34 cellular contexts compared by ENCODE assay signal in genomic region chr5:81429363-81429762, GRCh38. TPM values are rescaled to one million over a fixed set of nuclear protein-coding genes. Genes with fewer than 3 reads are reported as not detected.
"Had no signal": no experiment of that assay in that cellular context is flagged by ENCODE, and none has a peak within 500 bp of the region (broad histone marks: within the 10 kb centered on the region; RNA-seq: fewer than 3 reads in every experiment).

No MANE protein-coding gene starts in this region.

- H3K9me3 ChIP-seq: Peyer's patch, SJSA1 had no signal

- H3K4me3 ChIP-seq: cardiac muscle cell, Peyer's patch, SJSA1 had no signal

- ATAC-seq: activated CD8-positive, alpha-beta memory T cell treated with anti-CD3 and anti-CD28 coated beads, Interleukin-2, amount 10 ng/mL, durations not matched to agents 7 days and 5 days; T-cell had no signal

- H3K4me3 Mint-ChIP-seq: activated B cell treated with CpG ODN at 0.5 μM for 24 hours; activated CD4-positive, alpha-beta T cell treated with anti-CD3 and anti-CD28 coated beads, Interleukin-2, amount 10 ng/mL, durations not matched to agents 24 days and 14 days; activated CD8-positive, alpha-beta memory T cell treated with anti-CD3 and anti-CD28 coated beads, Interleukin-2, amount 10 ng/mL, durations not matched to agents 7 days and 5 days; activated naive CD4-positive, alpha-beta T cell treated with anti-CD3 and anti-CD28 coated beads for 36 hours; activated naive CD8-positive, alpha-beta T cell; activated T-cell treated with anti-CD3 and anti-CD28 coated beads, Interleukin-2, amount 50 U/mL, for 24 hours; activated T-helper 1 cell treated with anti-CD3 and anti-CD28 coated beads, Interleukin-12 subunit alpha, Interleukin-12 subunit beta, Interleukin-2, Interleukin-4 antibody, amounts not matched to agents 30 ng/mL and 10 ng/mL and 1 ng/mL, durations not matched to agents 14 hours and 24 hours and 36 hours; T-cell had no signal

- DNase-seq: activated B cell treated with CpG ODN at 0.5 μM for 24 hours; activated CD4-positive, alpha-beta T cell treated with anti-CD3 and anti-CD28 coated beads for 1 hour; activated CD4-positive, alpha-beta T cell treated with anti-CD3 and anti-CD28 coated beads, Interleukin-2, amount 10 ng/mL, durations not matched to agents 24 days and 14 days; activated CD4-positive, alpha-beta T cell treated with anti-CD3 and anti-CD28 coated beads, Interleukin-2, amount 50 U/mL, for 48 hours; activated CD8-positive, alpha-beta memory T cell treated with anti-CD3 and anti-CD28 coated beads, Interleukin-2, amount 10 ng/mL, durations not matched to agents 7 days and 5 days; activated effector memory CD4-positive, alpha-beta T cell treated with anti-CD3 and anti-CD28 coated beads, Interleukin-2, amount 50 U/mL, for 16 hours; activated naive CD4-positive, alpha-beta T cell treated with anti-CD3 and anti-CD28 coated beads for 36 hours; activated T-cell treated with anti-CD3 and anti-CD28 coated beads, Interleukin-2, amount 50 U/mL, for 24 hours; amygdala; brain microvascular endothelial cell; KG1; NCI-H1048; NCI-H146; NCI-H187 treated with DMSO at 0.1 percent for 48 hours; NCI-H2081 treated with DMSO at 0.1 percent for 48 hours; NCI-H2171 treated with DMSO at 0.1 percent for 48 hours; NCI-H226; NCI-H526 treated with DMSO at 0.1 percent for 48 hours; NCI-H82; NK-92 treated with Interleukin-12 subunit alpha and Interleukin-12 subunit beta, amount 100 ng/mL, for 24 hours; Peyer's patch; Right ventricle myocardium superior; T-cell; T-helper 2 cell; T1000 had no signal

- H3K27ac Mint-ChIP-seq: activated B cell treated with CpG ODN at 0.5 μM for 24 hours; activated CD4-positive, alpha-beta T cell treated with anti-CD3 and anti-CD28 coated beads, Interleukin-2, amount 10 ng/mL, durations not matched to agents 24 days and 14 days; activated CD8-positive, alpha-beta memory T cell treated with anti-CD3 and anti-CD28 coated beads, Interleukin-2, amount 10 ng/mL, durations not matched to agents 7 days and 5 days; activated naive CD4-positive, alpha-beta T cell treated with anti-CD3 and anti-CD28 coated beads for 36 hours; activated naive CD8-positive, alpha-beta T cell; activated T-helper 1 cell treated with anti-CD3 and anti-CD28 coated beads, Interleukin-12 subunit alpha, Interleukin-12 subunit beta, Interleukin-2, Interleukin-4 antibody, amounts not matched to agents 30 ng/mL and 10 ng/mL and 1 ng/mL, durations not matched to agents 14 hours and 24 hours and 36 hours had no signal

- H3K9me3 Mint-ChIP-seq: activated B cell treated with CpG ODN at 0.5 μM for 24 hours; activated CD4-positive, alpha-beta T cell treated with anti-CD3 and anti-CD28 coated beads, Interleukin-2, amount 10 ng/mL, durations not matched to agents 24 days and 14 days; activated naive CD4-positive, alpha-beta T cell treated with anti-CD3 and anti-CD28 coated beads for 36 hours; activated T-cell treated with anti-CD3 and anti-CD28 coated beads, Interleukin-2, amount 50 U/mL, for 24 hours; activated T-helper 1 cell treated with anti-CD3 and anti-CD28 coated beads, Interleukin-12 subunit alpha, Interleukin-12 subunit beta, Interleukin-2, Interleukin-4 antibody, amounts not matched to agents 30 ng/mL and 10 ng/mL and 1 ng/mL, durations not matched to agents 14 hours and 24 hours and 36 hours; T-cell had no signal

- H3K27me3 Mint-ChIP-seq: activated B cell treated with CpG ODN at 0.5 μM for 24 hours; activated CD4-positive, alpha-beta T cell treated with anti-CD3 and anti-CD28 coated beads, Interleukin-2, amount 10 ng/mL, durations not matched to agents 24 days and 14 days; activated CD8-positive, alpha-beta memory T cell treated with anti-CD3 and anti-CD28 coated beads, Interleukin-2, amount 10 ng/mL, durations not matched to agents 7 days and 5 days; activated naive CD8-positive, alpha-beta T cell; activated T-cell treated with anti-CD3 and anti-CD28 coated beads, Interleukin-2, amount 50 U/mL, for 24 hours; T-cell had no signal

- H3K27me3 ChIP-seq: brain microvascular endothelial cell, cardiac muscle cell, Peyer's patch, SJSA1 had no signal

- H3K36me3 Mint-ChIP-seq: activated CD8-positive, alpha-beta memory T cell treated with anti-CD3 and anti-CD28 coated beads, Interleukin-2, amount 10 ng/mL, durations not matched to agents 7 days and 5 days; activated naive CD8-positive, alpha-beta T cell; T-cell had no signal

- FAIRE-seq: TTC549 had no signal

- H3K27ac ChIP-seq: brain microvascular endothelial cell, cardiac muscle cell, Peyer's patch, RWPE1, SJSA1 had no signal

- H3K36me3 ChIP-seq: brain microvascular endothelial cell, cardiac muscle cell, Peyer's patch, SJSA1 had no signal

RNA-seq across cellular contexts. Expression of gene ACOT12, which starts 35.4 kb away (rescaled TPM):
- total RNA-seq: activated B cell treated with CpG ODN at 0.5 μM for 24 hours; activated CD4-positive, alpha-beta T cell treated with anti-CD3 and anti-CD28 coated beads, Interleukin-2, amount 10 ng/mL, durations not matched to agents 24 days and 14 days; activated CD8-positive, alpha-beta memory T cell treated with anti-CD3 and anti-CD28 coated beads, Interleukin-2, amount 10 ng/mL, durations not matched to agents 7 days and 5 days; activated naive CD4-positive, alpha-beta T cell treated with anti-CD3 and anti-CD28 coated beads for 36 hours; activated T-helper 1 cell treated with anti-CD3 and anti-CD28 coated beads, Interleukin-12 subunit alpha, Interleukin-12 subunit beta, Interleukin-2, Interleukin-4 antibody, amounts not matched to agents 30 ng/mL and 10 ng/mL and 1 ng/mL, durations not matched to agents 14 hours and 24 hours and 36 hours; cardiac muscle cell; LHCN-M2; M059J; NCI-H460; Right ventricle myocardium superior; SJSA1 had no signal
- polyA plus RNA-seq: cardiac muscle cell had no signal
